9 cellular contexts compared by ENCODE assay signal in the genomic region with DNA sequence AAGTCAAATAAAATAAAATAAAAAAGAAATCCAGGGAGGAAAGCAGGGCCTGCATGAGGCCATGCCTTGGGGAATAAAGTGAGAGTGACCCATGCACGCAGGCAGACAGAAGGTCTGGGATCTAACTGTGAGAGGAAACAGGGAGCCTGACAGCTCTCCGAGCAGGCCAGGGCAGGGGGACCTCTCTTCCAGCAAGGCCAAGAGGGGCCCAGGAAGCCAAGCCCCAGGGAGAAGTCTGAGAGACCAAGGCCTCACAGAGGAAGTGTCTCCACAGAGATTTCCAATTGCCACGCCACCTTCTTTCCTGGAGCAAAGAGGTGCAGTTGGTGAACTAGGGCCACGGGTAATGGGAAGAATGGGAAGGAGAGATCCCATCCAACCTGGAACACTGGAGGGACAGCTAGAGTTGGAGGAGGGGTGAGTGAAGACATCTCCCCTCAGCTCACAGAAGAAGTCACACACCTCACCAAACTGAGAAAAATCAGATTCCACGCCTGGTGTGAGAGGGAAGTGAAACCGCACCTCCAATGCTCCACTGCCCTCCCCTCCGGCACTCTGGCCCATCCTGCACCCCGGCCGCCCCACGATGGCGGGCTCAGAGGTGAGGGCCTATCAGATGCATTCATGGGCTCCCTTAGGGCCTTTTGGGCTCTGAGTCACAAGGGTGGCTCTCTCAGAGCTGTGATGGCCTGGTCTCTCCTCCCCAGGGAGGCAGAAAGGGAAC. TPM values are rescaled to one million over a fixed set of nuclear protein-coding genes. Genes with fewer than 3 reads are reported as not detected.
DNase-seq lines count a peak whose midpoint lies in the region; ATAC-seq and TF ChIP-seq lines count a peak whose summit lies in the region.
"Had no signal": no experiment of that assay in that cellular context is flagged by ENCODE, and none has a peak within 500 bp of the region (broad histone marks: within the 10 kb centered on the region; RNA-seq: fewer than 3 reads in every experiment).

No MANE protein-coding gene starts in this region.

- H3K27me3 Mint-ChIP-seq in naive B cell: no peaks in the 10 kb centered on the region

- H3K9me3 Mint-ChIP-seq in naive B cell: no peaks in the 10 kb centered on the region

- peaks cover 84 to 98% (median 87%) of the 10 kb centered on the region in 3 donors for H3K4me1 Mint-ChIP-seq in naive B cell

- no peaks in the 10 kb centered on the region for H3K36me3 Mint-ChIP-seq in naive B cell

- H3K27ac Mint-ChIP-seq in naive B cell: peak overlapping the region; percentile 88 to 99 (median 97)

- TF ChIP-seq CTCF in RWPE1 (conservative IDR thresholded peaks at IDR 0.05; ENCODE audit: low read depth): no peak

- DNase-seq in naive B cell (peak; percentile 90), RWPE1 (ENCODE audit: low spot score) (no peak), NCI-H2227 treated with DMSO at 0.1 percent for 48 hours (lab: John Stamatoyannopoulos, UW) (no peak), NCI-H1092 treated with DMSO at 0.1 percent for 48 hours (lab: John Stamatoyannopoulos, UW) (no peak), GDM1 (lab: John Stamatoyannopoulos, UW) (no peak)
- DNase-seq: amygdala had no signal

- no peak overlapping the region for H3K27ac ChIP-seq in RWPE1

- CTCF ChIA-PET in RWPE1 (lab: Yijun Ruan, JAX): no interaction called here

- peak; percentile 73 for ATAC-seq in GM18867 (IDR thresholded peaks at IDR 0.05; ENCODE audit: unreplicated experiment)
- peak; percentile 51 for ATAC-seq in GM21717 (IDR thresholded peaks at IDR 0.05; ENCODE audit: unreplicated experiment)
- peak; percentile 70 for ATAC-seq in HG03571 (IDR thresholded peaks at IDR 0.05; ENCODE audit: unreplicated experiment)
- ATAC-seq in naive B cell (ENCODE audit: low read depth in 2 of 2): peak; percentile 81 to 84

- POLR2A ChIA-PET in RWPE1 (lab: Yijun Ruan, JAX; ENCODE audit: low non-redundant PET): interaction anchor here (0.6 kb wide), 1 partner anchor 200 kb away, joined by 3 read pairs; no protein-coding TSS in a partner anchor

- peak overlapping the region; percentile 41 to 90 (median 81) for H3K4me3 Mint-ChIP-seq in naive B cell

RNA-seq across cellular contexts. Expression of gene TAF8, which starts 25.1 kb away (rescaled TPM):
- polyA plus RNA-seq in naive B cell (ENCODE audit: low read depth in 6 of 6): 10 to 100 TPM; 10.3 to 25.6 (median 18.6) TPM
